ENCODE assay signal across 8 cellular contexts in the genomic region with DNA sequence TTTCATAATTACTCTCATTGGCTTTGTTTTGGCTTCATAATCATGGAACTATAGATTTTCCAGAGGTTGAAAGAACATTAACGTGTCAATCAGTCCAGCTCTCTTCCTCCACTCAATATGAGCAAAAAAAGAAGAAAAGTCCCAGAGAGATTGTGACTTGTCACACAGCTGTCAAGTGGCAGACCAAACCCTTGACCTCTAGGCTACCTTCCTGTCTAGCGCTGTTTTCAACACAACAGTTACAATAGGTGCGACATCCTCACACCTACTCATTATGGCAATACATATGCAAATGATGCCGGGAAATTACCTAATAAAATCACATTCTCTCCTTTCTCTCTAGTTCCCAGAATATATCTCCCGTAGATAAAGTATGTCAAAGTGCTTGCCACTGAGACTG. TPM values are rescaled to one million over a fixed set of nuclear protein-coding genes. Genes with fewer than 3 reads are reported as not detected.
A peak's percentile ranks its signal among the peaks of the same experiment; 100 is the strongest.
DNase-seq lines count a peak whose midpoint lies in the region; ATAC-seq and TF ChIP-seq lines count a peak whose summit lies in the region.

No MANE protein-coding gene starts in this region.

- H3K27me3 ChIP-seq in SU-DHL-6 (ENCODE audit: low read length): no peaks in the 10 kb centered on the region
- no peaks in the 10 kb centered on the region for H3K27me3 ChIP-seq in gastroesophageal sphincter
- no peaks in the 10 kb centered on the region for H3K27me3 ChIP-seq in stomach

- peaks cover 9% of the 10 kb centered on the region; the same call in 1 of the 2 replicates for H3K79me2 ChIP-seq in SU-DHL-6 (ENCODE audit: insufficient read depth, low read length)

- no peaks in the 10 kb centered on the region for H3K36me3 ChIP-seq in SU-DHL-6 (ENCODE audit: low read length)
- no peaks in the 10 kb centered on the region for H3K36me3 ChIP-seq in gastroesophageal sphincter
- peaks cover 0 to 6% (median under 1%) of the 10 kb centered on the region in 4 donors for H3K36me3 ChIP-seq in stomach

- H3K4me3 ChIP-seq in SU-DHL-6 (ENCODE audit: insufficient read depth, low read length, poor library complexity, severe bottlenecking): peak overlapping the region; percentile 69
- peak overlapping the region; percentile 59 to 91 for H3K4me3 ChIP-seq in gastroesophageal sphincter
- H3K4me3 ChIP-seq in stomach: peak overlapping the region; percentile 54 to 61 (median 58)

- H3K9me3 ChIP-seq in SU-DHL-6 (ENCODE audit: insufficient read depth, low read length): no peaks in the 10 kb centered on the region
- no peaks in the 10 kb centered on the region for H3K9me3 ChIP-seq in gastroesophageal sphincter
- H3K9me3 ChIP-seq in stomach: no peaks in the 10 kb centered on the region

- TF ChIP-seq POLR2A in gastroesophageal sphincter (IDR thresholded peaks at IDR 0.05) (no peak), stomach (IDR thresholded peaks at IDR 0.05) (no peak)

- no peak for TF ChIP-seq CTCF in SU-DHL-6 (IDR thresholded peaks at IDR 0.05; ENCODE audit: insufficient read depth, low read length, poor library complexity, severe bottlenecking)
- TF ChIP-seq CTCF in gastroesophageal sphincter (IDR thresholded peaks at IDR 0.05): no peak
- TF ChIP-seq CTCF in stomach (IDR thresholded peaks at IDR 0.05): no peak

- H3K4me1 ChIP-seq in gastroesophageal sphincter (peaks cover 0 to 40% (median 11%) of the 10 kb centered on the region in 3 donors), stomach (peaks cover 9 to 30% (median 27%) of the 10 kb centered on the region in 4 donors)

- peak overlapping the region; percentile 88 for H2AFZ ChIP-seq in SU-DHL-6 (ENCODE audit: low read depth, low read length, severe bottlenecking)

- H3K9me2 ChIP-seq in SU-DHL-6 (replicated peaks; ENCODE audit: insufficient read depth, low read length): no peaks in the 10 kb centered on the region

- H4K20me1 ChIP-seq in SU-DHL-6 (ENCODE audit: low read depth, low read length): peaks cover 3% of the 10 kb centered on the region; the same call in 1 of the 2 replicates

- ATAC-seq in HG02759 (IDR thresholded peaks at IDR 0.05; ENCODE audit: unreplicated experiment) (peak; percentile 13), gastroesophageal sphincter (no peak), GM19397 (IDR thresholded peaks at IDR 0.05; ENCODE audit: unreplicated experiment) (no peak)

- 39 to 47% methylated on average over 4 to 5 of the region's 5 CpGs for WGBS in gastroesophageal sphincter (ENCODE audit: low coverage in 1 of 2), 2 donors
- WGBS in stomach, 5 donors: 28 to 40% (median 32%) methylated on average over 5 of the region's 5 CpGs

- H3K9ac ChIP-seq in SU-DHL-6 (ENCODE audit: low read length): peak overlapping the region; percentile 71

- H3F3A ChIP-seq in SU-DHL-6 (ENCODE audit: insufficient read depth): peaks cover 14% of the 10 kb centered on the region

- TF ChIP-seq EP300 in gastroesophageal sphincter (IDR thresholded peaks at IDR 0.05): no peak
- no peak for TF ChIP-seq EP300 in stomach (IDR thresholded peaks at IDR 0.05)

- DNase-seq in NCI-H82 (lab: John Stamatoyannopoulos, UW) (peak; percentile 35), NCI-H82 treated with DMSO at 0.1 percent for 48 hours (lab: John Stamatoyannopoulos, UW; ENCODE audit: unreplicated experiment) (no peak), stomach (no peak), MV-4-11 (lab: John Stamatoyannopoulos, UW) (no peak)

- intact Hi-C loops in stomach (cut with DNase I; ENCODE audit: low total_unique reads): no loop called here

- H3K4me2 ChIP-seq in SU-DHL-6 (ENCODE audit: low read depth, low read length, poor library complexity, severe bottlenecking): peak overlapping the region; percentile 82

- H3K27ac ChIP-seq in SU-DHL-6 (ENCODE audit: low read depth, low read length): peak overlapping the region; percentile 81; the same call in 1 of the 2 replicates
- peak overlapping the region; percentile 94 to 98 (median 96) for H3K27ac ChIP-seq in gastroesophageal sphincter
- H3K27ac ChIP-seq in stomach: peak overlapping the region in 4 of 5 donors; percentile 93 to 99 (median 97)

RNA-seq across cellular contexts. Expression of a gene that starts 1.1 kb away (rescaled TPM):
- total RNA-seq in gastroesophageal sphincter: 10 to 100 TPM in 3 of 4 donors, 1 to 10 TPM in 1; 9.2 to 12.8 (median 11.7) TPM
- total RNA-seq in stomach: 10 to 100 TPM in 3 of 5 donors, 1 to 10 TPM in 2; 3.5 to 48.4 (median 13.6) TPM
- 10 to 100 TPM in 1 of 3 donors, 1 to 10 TPM in 2; 5.9 to 11.9 (median 6.4) TPM for polyA plus RNA-seq in stomach
